9 cellular contexts compared by ENCODE assay signal in the genomic region with DNA sequence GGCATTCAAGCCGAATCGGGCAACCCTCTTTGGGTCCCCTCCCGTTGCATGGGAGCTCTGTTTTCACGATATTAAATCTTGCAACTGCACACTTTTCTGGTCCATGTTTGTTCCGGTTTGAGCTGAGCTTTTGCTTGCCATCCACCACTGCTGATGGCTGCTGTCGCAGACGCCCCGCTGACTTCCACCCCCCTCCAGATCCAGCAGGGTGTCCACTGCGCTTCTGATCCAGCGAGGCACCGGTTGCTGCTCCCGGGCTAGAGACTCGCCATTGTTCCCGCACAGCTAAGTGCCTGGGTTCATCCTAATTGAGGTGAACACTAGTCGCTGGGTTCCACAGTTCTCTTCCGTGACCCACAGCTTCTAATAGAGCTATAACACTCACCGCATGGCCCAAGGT. TPM values are rescaled to one million over a fixed set of nuclear protein-coding genes. Genes with fewer than 3 reads are reported as not detected.
DNase-seq lines count a peak whose midpoint lies in the region; ATAC-seq and TF ChIP-seq lines count a peak whose summit lies in the region.
"Had no signal": no experiment of that assay in that cellular context is flagged by ENCODE, and none has a peak within 500 bp of the region (broad histone marks: within the 10 kb centered on the region; RNA-seq: fewer than 3 reads in every experiment).

No MANE protein-coding gene starts in this region.

- ATAC-seq in gastrocnemius medialis (no peak), HG03175 (IDR thresholded peaks at IDR 0.05; ENCODE audit: unreplicated experiment) (no peak), aorta (ENCODE audit: low FRiP score) (no peak)

- in situ Hi-C loops in gastrocnemius medialis (cut with MboI; ENCODE audit: low sequenced_read_pairs in 4 of 4): loop anchor here in 1 of 4 donors (25.0 kb wide), 1 partner anchor 615 kb away; no protein-coding TSS in a partner anchor

- TF ChIP-seq POLR2A in gastrocnemius medialis (IDR thresholded peaks at IDR 0.05): no peak

- H3K27ac ChIP-seq in SJCRH30 (peak overlapping the region; percentile 89), gastrocnemius medialis (peak overlapping the region; percentile 91 to 99 (median 93)), aorta (ENCODE audit: low read depth in 1 of 2, low read length in 2 of 2) (peak overlapping the region in 1 of 2 donors; percentile 43)

- H3K9me3 ChIP-seq in SJCRH30 (replicated peaks) (no peaks in the 10 kb centered on the region), gastrocnemius medialis (no peaks in the 10 kb centered on the region), aorta (ENCODE audit: control insufficient read depth, low read length) (no peaks in the 10 kb centered on the region)

- H3K27me3 ChIP-seq in SJCRH30 (no peaks in the 10 kb centered on the region), gastrocnemius medialis (no peaks in the 10 kb centered on the region), aorta (ENCODE audit: control insufficient read depth in 1 of 2, insufficient read depth in 2 of 2, low read length in 1 of 2) (no peaks in the 10 kb centered on the region)

- intact Hi-C loops in gastrocnemius medialis (cut with DNase I; ENCODE audit: low total_unique reads): loop anchor here (10.0 kb wide), 1 partner anchor 602 kb away; no protein-coding TSS in a partner anchor
- intact Hi-C loops in aorta (cut with DNase I): no loop called here

- whole genome bisulfite sequencing in aorta, 2 donors: 82 to 85% methylated on average over 17 of the region's 17 CpGs

- TF ChIP-seq CTCF in GM12864 (IDR thresholded peaks at IDR 0.05; ENCODE audit: low read depth, low read length, missing control alignments): no peak
- TF ChIP-seq CTCF in fibroblast of mammary gland (conservative IDR thresholded peaks at IDR 0.05; ENCODE audit: control insufficient read depth, insufficient read depth, low read depth, low read length): no peak
- no peak for TF ChIP-seq CTCF in gastrocnemius medialis (IDR thresholded peaks at IDR 0.05 in 4 of 5, conservative IDR thresholded peaks at IDR 0.05 in 1 of 5)

- H3K4me3 ChIP-seq in GM12864 (ENCODE audit: low read depth, low read length) (peak overlapping the region; percentile 58), SJCRH30 (peak overlapping the region; percentile 59), fibroblast of mammary gland (ENCODE audit: control insufficient read depth, low read depth, low read length) (peak overlapping the region; percentile 72), gastrocnemius medialis (peak overlapping the region; percentile 74 to 100 (median 86)), aorta (ENCODE audit: low read length in 2 of 2) (peak overlapping the region in 1 of 2 donors; percentile 60)

- H3K4me1 ChIP-seq in SJCRH30: peaks cover 6% of the 10 kb centered on the region
- H3K4me1 ChIP-seq in gastrocnemius medialis: peaks cover 20 to 25% of the 10 kb centered on the region in 2 donors
- H3K4me1 ChIP-seq in aorta (ENCODE audit: control insufficient read depth in 1 of 2, insufficient read depth in 2 of 2, low read length in 2 of 2): peaks cover 0 to 6% of the 10 kb centered on the region in 2 donors

- DNase-seq in GM12864 (ENCODE audit: low read depth) (no peak), SJCRH30 (no peak), fibroblast of mammary gland (ENCODE audit: low read depth) (no peak), gastrocnemius medialis (no peak), aorta (no peak), SW 1271 (lab: John Stamatoyannopoulos, UW) (no peak)
- DNase-seq: NCI-H1092 treated with DMSO at 0.1 percent for 48 hours, occipital lobe had no signal

- H3K36me3 ChIP-seq in SJCRH30: peaks cover 6% of the 10 kb centered on the region; the same call in 1 of the 2 replicates
- no peaks in the 10 kb centered on the region for H3K36me3 ChIP-seq in gastrocnemius medialis
- no peaks in the 10 kb centered on the region for H3K36me3 ChIP-seq in aorta (ENCODE audit: control insufficient read depth in 1 of 2, insufficient read depth in 2 of 2, low read length in 1 of 2)

RNA-seq across cellular contexts. Expression of a gene that starts 13.3 kb away (rescaled TPM):
- total RNA-seq in SJCRH30 (2014; rRNA removed; shearing (Covaris generic)): 20.0 and 21.4 TPM in 2 replicates
- total RNA-seq in gastrocnemius medialis (10 to 100 TPM; 19.0 to 32.9 (median 22.1) TPM), aorta (10 to 100 TPM; 37.6 to 43.7 TPM)
- 10 to 100 TPM; 26.3 to 33.6 TPM for polyA plus RNA-seq in aorta

RNA-seq across cellular contexts. Expression of a gene that starts 13.3 kb away (rescaled TPM):
- 13.5 and 14.3 TPM in 2 replicates for total RNA-seq in SJCRH30 (2014; rRNA removed; shearing (Covaris generic))
- 10 to 100 TPM in 2 of 4 donors, 1 to 10 TPM in 2; 7.5 to 16.4 (median 10.2) TPM for total RNA-seq in gastrocnemius medialis
- 10 to 100 TPM; 18.1 to 23.1 TPM for total RNA-seq in aorta
- polyA plus RNA-seq in aorta: 10 to 100 TPM in 1 of 2 donors, 1 to 10 TPM in 1; 6.1 to 10.3 TPM
